In the genomic region with DNA sequence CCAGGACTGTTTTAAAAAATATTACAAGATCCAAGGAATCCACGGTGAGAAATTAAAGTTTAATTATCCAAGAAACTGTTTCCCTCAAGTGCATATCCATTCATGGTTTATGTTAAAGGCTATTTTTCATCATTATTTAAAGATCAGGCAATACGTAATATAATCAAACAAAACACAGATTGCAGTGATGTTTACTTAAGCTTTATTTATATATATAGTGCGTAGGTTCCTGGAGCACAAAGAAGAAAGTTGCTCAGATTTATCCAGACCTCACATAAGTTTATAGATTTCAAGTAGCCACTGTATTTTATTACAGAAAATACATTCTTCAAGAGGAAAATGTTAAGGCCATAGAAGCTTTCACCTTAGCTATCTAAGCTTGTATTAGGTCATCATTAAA, we compare ENCODE assay signal across 10 cellular contexts.
DNase-seq lines count a peak whose midpoint lies in the region; ATAC-seq, FAIRE-seq and TF ChIP-seq lines count a peak whose summit lies in the region.
"Had no signal": no experiment of that assay in that cellular context is flagged by ENCODE, and none has a peak within 500 bp of the region (broad histone marks: within the 10 kb centered on the region; RNA-seq: fewer than 3 reads in every experiment).

No MANE protein-coding gene starts in this region.

- H3K36me3 Mint-ChIP-seq in activated CD4-positive, alpha-beta T cell treated with anti-CD3 and anti-CD28 coated beads, Interleukin-2, amount 10 ng/mL, durations not matched to agents 24 days and 14 days (ENCODE audit: low read depth), result peaks cover 78% of the 10 kb centered on the region
- peaks cover 86% of the 10 kb centered on the region for H3K36me3 Mint-ChIP-seq in activated CD4-positive, alpha-beta memory T cell treated with anti-CD3 and anti-CD28 coated beads, Interleukin-2, amount 10 ng/mL, durations not matched to agents 7 days and 5 days (ENCODE audit: low read depth)

- no peaks in the 10 kb centered on the region for H3K27me3 Mint-ChIP-seq in activated CD4-positive, alpha-beta T cell treated with anti-CD3 and anti-CD28 coated beads, Interleukin-2, amount 10 ng/mL, durations not matched to agents 24 days and 14 days
- no peaks in the 10 kb centered on the region for H3K27me3 Mint-ChIP-seq in activated CD4-positive, alpha-beta memory T cell treated with anti-CD3 and anti-CD28 coated beads, Interleukin-2, amount 10 ng/mL, durations not matched to agents 7 days and 5 days

- no peak for TF ChIP-seq EP300 in stomach (IDR thresholded peaks at IDR 0.05)

- TF ChIP-seq POLR2A in stomach (IDR thresholded peaks at IDR 0.05) (no peak), thyroid gland (IDR thresholded peaks at IDR 0.05) (no peak)

- H3K4me3 Mint-ChIP-seq in activated CD4-positive, alpha-beta T cell treated with anti-CD3 and anti-CD28 coated beads, Interleukin-2, amount 10 ng/mL, durations not matched to agents 24 days and 14 days, result peak overlapping the region; percentile 86
- peak overlapping the region; percentile 80 for H3K4me3 Mint-ChIP-seq in activated CD4-positive, alpha-beta memory T cell treated with anti-CD3 and anti-CD28 coated beads, Interleukin-2, amount 10 ng/mL, durations not matched to agents 7 days and 5 days

- CTCF ChIA-PET in activated CD4-positive, alpha-beta memory T cell treated with anti-CD3 and anti-CD28 coated beads, Interleukin-2, amount 10 ng/mL, durations not matched to agents 7 days and 5 days (lab: Charles Lee), result interaction anchor here (0.7 to 8.2 kb wide), 7 partner anchors 11 to 96 kb away, joined by 3 to 64 read pairs (median 6); no protein-coding TSS in a partner anchor

- ATAC-seq in foreskin keratinocyte (no peak), HG03571 (IDR thresholded peaks at IDR 0.05; ENCODE audit: unreplicated experiment) (no peak), pancreas (no peak)

- 16 to 37% (median 21%) methylated on average over 3 of the region's 3 CpGs for WGBS in stomach, 5 donors
- WGBS in pancreas, 2 donors, result 52 to 53% methylated on average over 3 of the region's 3 CpGs
- WGBS in thyroid gland, 2 donors, result 85 to 89% methylated on average over 3 of the region's 3 CpGs

- H3K9me3 ChIP-seq in stomach (no peaks in the 10 kb centered on the region), pancreas (no peaks in the 10 kb centered on the region), thyroid gland (no peaks in the 10 kb centered on the region)

- FAIRE-seq in pancreas (lab: Jason Lieb, UNC), result no peak

- TF ChIP-seq CTCF in foreskin keratinocyte (conservative IDR thresholded peaks at IDR 0.05) (no peak), stomach (IDR thresholded peaks at IDR 0.05) (no peak), pancreas (IDR thresholded peaks at IDR 0.05) (no peak), thyroid gland (IDR thresholded peaks at IDR 0.05) (no peak)

- H3K4me1 ChIP-seq in foreskin keratinocyte (peaks cover 9% of the 10 kb centered on the region), stomach (peaks cover 30 to 66% (median 44%) of the 10 kb centered on the region in 4 donors), pancreas (peaks cover 13 to 39% (median 23%) of the 10 kb centered on the region in 3 donors), thyroid gland (peaks cover 27 to 47% of the 10 kb centered on the region in 2 donors)

- peak overlapping the region; percentile 90 for H3K27ac Mint-ChIP-seq in activated CD4-positive, alpha-beta T cell treated with anti-CD3 and anti-CD28 coated beads, Interleukin-2, amount 10 ng/mL, durations not matched to agents 24 days and 14 days
- peak overlapping the region; percentile 89 for H3K27ac Mint-ChIP-seq in activated CD4-positive, alpha-beta memory T cell treated with anti-CD3 and anti-CD28 coated beads, Interleukin-2, amount 10 ng/mL, durations not matched to agents 7 days and 5 days

- peaks cover 82% of the 10 kb centered on the region for H3K4me1 Mint-ChIP-seq in activated CD4-positive, alpha-beta T cell treated with anti-CD3 and anti-CD28 coated beads, Interleukin-2, amount 10 ng/mL, durations not matched to agents 24 days and 14 days
- H3K4me1 Mint-ChIP-seq in activated CD4-positive, alpha-beta memory T cell treated with anti-CD3 and anti-CD28 coated beads, Interleukin-2, amount 10 ng/mL, durations not matched to agents 7 days and 5 days, result peaks cover 90% of the 10 kb centered on the region

- POLR2A ChIA-PET in activated CD4-positive, alpha-beta memory T cell treated with anti-CD3 and anti-CD28 coated beads, Interleukin-2, amount 10 ng/mL, durations not matched to agents 7 days and 5 days (lab: Charles Lee), result interaction anchor here (0.9 to 10.8 kb wide), 8 partner anchors 13 to 78 kb away, joined by 3 to 322 read pairs (median 4); no protein-coding TSS in a partner anchor

- H3K27me3 ChIP-seq in foreskin keratinocyte (no peaks in the 10 kb centered on the region), stomach (no peaks in the 10 kb centered on the region), pancreas (no peaks in the 10 kb centered on the region), thyroid gland (no peaks in the 10 kb centered on the region)

- peaks cover 0 to 19% (median 6%) of the 10 kb centered on the region in 4 donors for H3K36me3 ChIP-seq in stomach
- H3K36me3 ChIP-seq in pancreas, result no peaks in the 10 kb centered on the region
- H3K36me3 ChIP-seq in thyroid gland, result peaks cover 0 to 3% of the 10 kb centered on the region in 2 donors

- H3K4me3 ChIP-seq in stomach, result peak overlapping the region in 3 of 4 donors; percentile 24 to 46 (median 25)
- H3K4me3 ChIP-seq in pancreas, result no peak overlapping the region
- no peak overlapping the region for H3K4me3 ChIP-seq in thyroid gland (replicated peaks in 1 of 3)

- H3K9me3 Mint-ChIP-seq in activated CD4-positive, alpha-beta T cell treated with anti-CD3 and anti-CD28 coated beads, Interleukin-2, amount 10 ng/mL, durations not matched to agents 24 days and 14 days, result no peaks in the 10 kb centered on the region
- H3K9me3 Mint-ChIP-seq in activated CD4-positive, alpha-beta memory T cell treated with anti-CD3 and anti-CD28 coated beads, Interleukin-2, amount 10 ng/mL, durations not matched to agents 7 days and 5 days, result no peaks in the 10 kb centered on the region
- H3K9me3 Mint-ChIP-seq: nephron had no signal

- no peak for DNase-seq in activated CD4-positive, alpha-beta T cell treated with anti-CD3 and anti-CD28 coated beads, Interleukin-2, amount 10 ng/mL, durations not matched to agents 24 days and 14 days
- DNase-seq in activated CD4-positive, alpha-beta T cell treated with anti-CD3 and anti-CD28 coated beads for 4 hours, result no peak
- no peak for DNase-seq in activated CD4-positive, alpha-beta memory T cell treated with anti-CD3 and anti-CD28 coated beads, Interleukin-2, amount 10 ng/mL, durations not matched to agents 7 days and 5 days
- DNase-seq in foreskin keratinocyte (no peak), stomach (no peak), pancreas (no peak), thyroid gland (no peak)
- DNase-seq: NCI-H69 had no signal

- H3K27ac ChIP-seq in foreskin keratinocyte, result peak overlapping the region; percentile 65
- H3K27ac ChIP-seq in stomach, result peak overlapping the region in 4 of 5 donors; percentile 80 to 93 (median 84)
- H3K27ac ChIP-seq in pancreas, result peak overlapping the region in 2 of 4 donors; percentile 84 to 94
- peak overlapping the region in 1 of 3 donors; percentile 93 for H3K27ac ChIP-seq in thyroid gland

- intact Hi-C loops in activated CD4-positive, alpha-beta T cell treated with anti-CD3 and anti-CD28 coated beads, Interleukin-2, amount 10 ng/mL, durations not matched to agents 24 days and 14 days (cut with micrococcal nuclease), result loop anchor here (1.0 to 2.0 kb wide), 3 partner anchors 17 to 31 kb away; no protein-coding TSS in a partner anchor
- intact Hi-C loops in stomach (cut with DNase I; ENCODE audit: low total_unique reads) (no loop called here), pancreas (cut with DNase I) (no loop called here), thyroid gland (cut with DNase I) (no loop called here)

Comparison
In these comparisons a context has a peak if more than half of its experiments do, and no peak if none do; other contexts are left out.
1. H3K4me3 ChIP-seq: peak in stomach (3 of 4); none in pancreas (0 of 4) and thyroid gland (0 of 3).